ENCODE assay signal across 1 cellular context in genomic region chr6:132962936-132963579, GRCh38.
TF ChIP-seq lines count a peak whose summit lies in the region.

No MANE protein-coding gene starts in this region.

TF ChIP-seq in H1, 55 proteins besides CTCF, POLR2A, EP300 and RAD21 (continued from another document):
- TF ChIP-seq CHD7 (IDR thresholded peaks at IDR 0.05; ENCODE audit: insufficient replicate concordance, low read length), result no peak
- no peak for TF ChIP-seq TBP (IDR thresholded peaks at IDR 0.05; ENCODE audit: low read depth, low read length)
- TF ChIP-seq RFX5 (IDR thresholded peaks at IDR 0.05; ENCODE audit: borderline replicate concordance, low read depth, low read length), result no peak
- TF ChIP-seq BCL11A (IDR thresholded peaks at IDR 0.05; ENCODE audit: low read depth in 2 of 2, low read length in 2 of 2), result no peak
- TF ChIP-seq ATF3 (IDR thresholded peaks at IDR 0.05; ENCODE audit: insufficient read depth, low read depth, low read length), result no peak
- no peak for TF ChIP-seq KDM1A (IDR thresholded peaks at IDR 0.05; ENCODE audit: borderline replicate concordance, low read length)
- no peak for TF ChIP-seq SAP30 (IDR thresholded peaks at IDR 0.05; ENCODE audit: insufficient read depth, insufficient replicate concordance, low read length)
- TF ChIP-seq E2F6 (IDR thresholded peaks at IDR 0.05), result no peak
